ENCODE assay signal across 1 cellular context in genomic region chr13:51191743-51192142, GRCh38.
TF ChIP-seq lines count a peak whose summit lies in the region.

No MANE protein-coding gene starts in this region.

TF ChIP-seq in K562, 482 proteins besides CTCF, POLR2A, EP300 and RAD21 (continued from another document):
- TF ChIP-seq ZBTB49 (CRISPR knock-in tag; IDR thresholded peaks at IDR 0.05; ENCODE audit: borderline replicate concordance) (no peak), SPI1 (IDR thresholded peaks at IDR 0.05; ENCODE audit: borderline replicate concordance, low read depth, low read length) (peak; percentile 77; the same call in 1 of the 2 replicates), ATF1 (CRISPR knock-in tag; IDR thresholded peaks at IDR 0.05) (no peak), ATF1 (tag; IDR thresholded peaks at IDR 0.05) (0 out of 2 replicates have a peak, but pooled peaks have one; percentile 19), CHAMP1 (IDR thresholded peaks at IDR 0.05) (no peak), ZNF830 (CRISPR knock-in tag; IDR thresholded peaks at IDR 0.05) (no peak), CREM (IDR thresholded peaks at IDR 0.05; ENCODE audit: low read depth) (peak; percentile 56; the same call in 1 of the 2 replicates), ZNF778 (CRISPR knock-in tag; IDR thresholded peaks at IDR 0.05) (no peak), MEIS2 (IDR thresholded peaks at IDR 0.05; ENCODE audit: partially characterized antibody) (no peak), SMARCE1 (IDR thresholded peaks at IDR 0.05) (no peak), ZNF23 (CRISPR knock-in tag; IDR thresholded peaks at IDR 0.05) (no peak), ZBTB40 (IDR thresholded peaks at IDR 0.05) (peak; percentile 80), ZBTB40 (CRISPR knock-in tag; IDR thresholded peaks at IDR 0.05) (no peak)
